Comparison of ENCODE assay signal across 21 cellular contexts in genomic region chr11:101516546-101516945, GRCh38.
A peak's percentile ranks its signal among the peaks of the same experiment; 100 is the strongest.
DNase-seq lines count a peak whose midpoint lies in the region; ATAC-seq and TF ChIP-seq lines count a peak whose summit lies in the region.
"Had no signal": no experiment of that assay in that cellular context is flagged by ENCODE, and none has a peak within 500 bp of the region (broad histone marks: within the 10 kb centered on the region; RNA-seq: fewer than 3 reads in every experiment).

No MANE protein-coding gene starts in this region.

- H3K36me3 ChIP-seq in hepatocyte (replicated peaks; ENCODE audit: insufficient read depth, low read depth), result no peaks in the 10 kb centered on the region

- no peak overlapping the region for H2AFZ ChIP-seq in hepatocyte

- peaks cover 5% of the 10 kb centered on the region for H3K27me3 Mint-ChIP-seq in WTC11 (ENCODE audit: low read depth)
- H3K27me3 Mint-ChIP-seq: CD4-positive, CD25-positive, alpha-beta regulatory T cell had no signal

- 44% methylated on average over 3 of the region's 3 CpGs for WGBS in hepatocyte (ENCODE audit: low lambda C conversion rate, missing lambda C conversion rate)

- TF ChIP-seq CTCF in WTC11 (IDR thresholded peaks at IDR 0.05) (no peak), hepatocyte (IDR thresholded peaks at IDR 0.05; ENCODE audit: poor library complexity) (no peak)

- H3K27ac ChIP-seq in hepatocyte, result no peak overlapping the region

- no peaks in the 10 kb centered on the region for H3K9me2 ChIP-seq in hepatocyte (replicated peaks; ENCODE audit: insufficient read depth)

- DNase-seq in LHCN-M2 (ENCODE audit: low read depth) (peak; percentile 9), WTC11 (ENCODE audit: low spot score) (peak; percentile 47), iPS DF 4.7 (ENCODE audit: extremely low read depth, low spot score) (peak; percentile 25), retina (peak; percentile 30), hepatocyte (ENCODE audit: low spot score) (no peak)
- no peak for DNase-seq in stimulated activated CD4-positive, alpha-beta T cell treated with anti-CD3 and anti-CD28 coated beads, Interleukin-4, amount 100 ng/mL, for 24 hours
- DNase-seq in stimulated activated naive CD4-positive, alpha-beta T cell treated with Interleukin-2 at 50 U/mL for 16 hours (lab: John Stamatoyannopoulos, UW), result no peak
- no peak for DNase-seq in stimulated activated CD4-positive, alpha-beta T cell treated with anti-CD3 and anti-CD28 coated beads, Interleukin-2, amount 100 ng/mL, for 48 hours
- DNase-seq: Calu3; CD4-positive, CD25-positive, alpha-beta regulatory T cell; DMS53; NCI-H1105 treated with DMSO at 0.1 percent for 48 hours; NCI-H1694 treated with DMSO at 0.1 percent for 48 hours; NCI-H345; NCI-H526; NK-92 treated with Interleukin-12 subunit alpha and Interleukin-12 subunit beta, amount 100 ng/mL, for 24 hours; Right ventricle myocardium superior had no signal

- no peaks in the 10 kb centered on the region for H3K27me3 ChIP-seq in hepatocyte

- peaks cover 27% of the 10 kb centered on the region for H3K9me3 Mint-ChIP-seq in WTC11

- no peaks in the 10 kb centered on the region for H4K20me1 ChIP-seq in hepatocyte (ENCODE audit: insufficient read depth, poor library complexity, severe bottlenecking)

- H3K4me2 ChIP-seq in hepatocyte, result no peak overlapping the region

- H3K9me3 ChIP-seq in hepatocyte (ENCODE audit: low read depth), result no peaks in the 10 kb centered on the region

- POLR2A ChIA-PET in WTC11 (lab: Charles Lee), result interaction anchor here (0.5 kb wide), 1 partner anchor 897 kb away, joined by 3 read pairs; no protein-coding TSS in a partner anchor

- ATAC-seq in WTC11, result peak; percentile 96
- ATAC-seq: Panc1, SK-N-SH treated with all-trans-retinoic acid at 6 μM for 48 hours had no signal

- no peaks in the 10 kb centered on the region for H3K79me2 ChIP-seq in hepatocyte

- H3K4me1 ChIP-seq in hepatocyte (ENCODE audit: insufficient read depth), result no peaks in the 10 kb centered on the region

- H3K27ac Mint-ChIP-seq in WTC11, result peak overlapping the region; percentile 16; the same call in 1 of the 2 replicates
- H3K27ac Mint-ChIP-seq: B cell; CD4-positive, CD25-positive, alpha-beta regulatory T cell; IgD-negative memory B cell had no signal

- H3K4me3 Mint-ChIP-seq in WTC11, result no peak overlapping the region
- H3K4me3 Mint-ChIP-seq: B cell; CD4-positive, CD25-positive, alpha-beta regulatory T cell; IgD-negative memory B cell had no signal

- H3K4me3 ChIP-seq in hepatocyte, result no peak overlapping the region

- peaks cover 39% of the 10 kb centered on the region for H3K4me1 Mint-ChIP-seq in WTC11
- H3K4me1 Mint-ChIP-seq: B cell; CD4-positive, CD25-positive, alpha-beta regulatory T cell had no signal

- peaks cover 13% of the 10 kb centered on the region for H3K36me3 Mint-ChIP-seq in WTC11
- H3K36me3 Mint-ChIP-seq: CD4-positive, CD25-positive, alpha-beta regulatory T cell had no signal

- CTCF ChIA-PET in WTC11 (lab: Charles Lee), result interaction anchor here (1.1 kb wide), 1 partner anchor 68 kb away, joined by 3 read pairs; no protein-coding TSS in a partner anchor

TF ChIP-seq in WTC11, 78 proteins besides CTCF, POLR2A, EP300 and RAD21:
- TF ChIP-seq ZNF263 (CRISPR knock-in tag; IDR thresholded peaks at IDR 0.05; ENCODE audit: low read depth) (no peak), ZNF423 (CRISPR knock-in tag; IDR thresholded peaks at IDR 0.05) (peak; percentile 56)

Comparison
In these comparisons a context has a peak if more than half of its experiments do, and no peak if none do; other contexts are left out.
1. DNase-seq: peak in LHCN-M2 (single experiment), WTC11 (single experiment), iPS DF 4.7 (single experiment) and retina (single experiment); none in stimulated activated CD4-positive, alpha-beta T cell treated with anti-CD3 and anti-CD28 coated beads, Interleukin-4, amount 100 ng/mL, for 24 hours (single experiment), stimulated activated naive CD4-positive, alpha-beta T cell treated with Interleukin-2 at 50 U/mL for 16 hours (single experiment), stimulated activated CD4-positive, alpha-beta T cell treated with anti-CD3 and anti-CD28 coated beads, Interleukin-2, amount 100 ng/mL, for 48 hours (0 of 2) and hepatocyte (single experiment).